15 cellular contexts compared by ENCODE assay signal in genomic region chr3:87272718-87273337, GRCh38. TPM values are rescaled to one million over a fixed set of nuclear protein-coding genes. Genes with fewer than 3 reads are reported as not detected.
DNase-seq lines count a peak whose midpoint lies in the region; ATAC-seq and TF ChIP-seq lines count a peak whose summit lies in the region.
"Had no signal": no experiment of that assay in that cellular context is flagged by ENCODE, and none has a peak within 500 bp of the region (broad histone marks: within the 10 kb centered on the region; RNA-seq: fewer than 3 reads in every experiment).

No MANE protein-coding gene starts in this region.

- no peak overlapping the region for H3K4me2 ChIP-seq in hepatocyte

- no peaks in the 10 kb centered on the region for H3K9me2 ChIP-seq in hepatocyte (replicated peaks; ENCODE audit: insufficient read depth)

- H3K79me2 ChIP-seq in hepatocyte, result no peaks in the 10 kb centered on the region

- H3K36me3 ChIP-seq in hepatocyte (replicated peaks; ENCODE audit: insufficient read depth, low read depth), result no peaks in the 10 kb centered on the region
- H3K36me3 ChIP-seq in esophagus squamous epithelium, result no peaks in the 10 kb centered on the region

- intact Hi-C loops in esophagus squamous epithelium (cut with DNase I), result no loop called here

- H3K4me3 ChIP-seq in hepatocyte (no peak overlapping the region), coronary artery (no peak overlapping the region), esophagus squamous epithelium (no peak overlapping the region)

- H3K4me1 ChIP-seq in hepatocyte (ENCODE audit: insufficient read depth) (no peaks in the 10 kb centered on the region), esophagus squamous epithelium (no peaks in the 10 kb centered on the region)

- no peaks in the 10 kb centered on the region for H4K20me1 ChIP-seq in hepatocyte (ENCODE audit: insufficient read depth, poor library complexity, severe bottlenecking)

- no peaks in the 10 kb centered on the region for H3K9me3 ChIP-seq in hepatocyte (ENCODE audit: low read depth)
- no peaks in the 10 kb centered on the region for H3K9me3 ChIP-seq in esophagus squamous epithelium

- no peak for TF ChIP-seq POLR2A in esophagus squamous epithelium (IDR thresholded peaks at IDR 0.05)

- H2AFZ ChIP-seq in hepatocyte, result no peak overlapping the region

- H3K9me3 Mint-ChIP-seq in activated naive CD4-positive, alpha-beta T cell treated with anti-CD3 and anti-CD28 coated beads, Interleukin-2, amount 50 U/mL, for 72 hours, result no peaks in the 10 kb centered on the region
- H3K9me3 Mint-ChIP-seq in stimulated activated naive B cell treated with anti-CD40 and anti-IgM and Interleukin-4, amounts not matched to agents 10 μg/mL and 1 μg/mL and 100 μg/mL, for 72 hours, result no peaks in the 10 kb centered on the region
- H3K9me3 Mint-ChIP-seq: nephron had no signal

- H3K27me3 Mint-ChIP-seq in stimulated activated naive B cell treated with anti-CD40 and anti-IgM and Interleukin-4, amounts not matched to agents 10 μg/mL and 1 μg/mL and 100 μg/mL, for 72 hours, result no peaks in the 10 kb centered on the region

- peak overlapping the region in 1 of 2 donors; percentile 37 for H3K4me3 Mint-ChIP-seq in stimulated activated naive B cell treated with anti-CD40 and anti-IgM and Interleukin-4, amounts not matched to agents 10 μg/mL and 1 μg/mL and 100 μg/mL, for 72 hours
- H3K4me3 Mint-ChIP-seq: nephron had no signal

- no peak for TF ChIP-seq CTCF in hepatocyte (IDR thresholded peaks at IDR 0.05; ENCODE audit: poor library complexity)
- TF ChIP-seq CTCF in coronary artery (IDR thresholded peaks at IDR 0.05), result no peak
- no peak for TF ChIP-seq CTCF in esophagus squamous epithelium (IDR thresholded peaks at IDR 0.05)

- H3K27me3 ChIP-seq in hepatocyte (no peaks in the 10 kb centered on the region), esophagus squamous epithelium (no peaks in the 10 kb centered on the region)

- no peaks in the 10 kb centered on the region for H3K36me3 Mint-ChIP-seq in activated naive CD4-positive, alpha-beta T cell treated with anti-CD3 and anti-CD28 coated beads, Interleukin-2, amount 50 U/mL, for 72 hours
- H3K36me3 Mint-ChIP-seq in stimulated activated naive B cell treated with anti-CD40 and anti-IgM and Interleukin-4, amounts not matched to agents 10 μg/mL and 1 μg/mL and 100 μg/mL, for 72 hours, result no peaks in the 10 kb centered on the region

- peaks cover 13 to 19% of the 10 kb centered on the region in 2 donors for H3K4me1 Mint-ChIP-seq in stimulated activated naive B cell treated with anti-CD40 and anti-IgM and Interleukin-4, amounts not matched to agents 10 μg/mL and 1 μg/mL and 100 μg/mL, for 72 hours

- WGBS in hepatocyte (ENCODE audit: low lambda C conversion rate, missing lambda C conversion rate), result 92% methylated on average over 4 of the region's 4 CpGs
- WGBS in esophagus squamous epithelium, 2 donors, result 66 to 74% methylated on average over 4 of the region's 4 CpGs

- H3K27ac ChIP-seq in hepatocyte, result no peak overlapping the region
- no peak overlapping the region for H3K27ac ChIP-seq in coronary artery
- H3K27ac ChIP-seq in esophagus squamous epithelium, result no peak overlapping the region
- H3K27ac ChIP-seq: VCaP had no signal

- DNase-seq in activated naive CD4-positive, alpha-beta T cell treated with anti-CD3 and anti-CD28 coated beads, Interleukin-2, amount 50 U/mL, for 72 hours (ENCODE audit: low spot score in 2 of 2), result no peak
- no peak for DNase-seq in activated naive CD4-positive, alpha-beta T cell treated with anti-CD3 and anti-CD28 coated beads, Interleukin-2, amount 50 U/mL, for 16 hours
- DNase-seq in stimulated activated naive B cell treated with anti-CD40 and anti-IgM and Interleukin-4, amounts not matched to agents 10 μg/mL and 1 μg/mL and 100 μg/mL, for 72 hours, result no peak
- DNase-seq in hepatocyte (ENCODE audit: low spot score), result no peak
- no peak for DNase-seq in coronary artery (ENCODE audit: low spot score)
- no peak for DNase-seq in esophagus squamous epithelium (lab: John Stamatoyannopoulos, UW)
- DNase-seq: activated gamma-delta T cell, cerebellar nuclear complex, NCI-H446 treated with DMSO at 0.1 percent for 48 hours had no signal

- H3K27ac Mint-ChIP-seq in activated naive CD4-positive, alpha-beta T cell treated with anti-CD3 and anti-CD28 coated beads, Interleukin-2, amount 50 U/mL, for 72 hours, result no peak overlapping the region
- H3K27ac Mint-ChIP-seq in stimulated activated naive B cell treated with anti-CD40 and anti-IgM and Interleukin-4, amounts not matched to agents 10 μg/mL and 1 μg/mL and 100 μg/mL, for 72 hours, result peak overlapping the region; percentile 51
- H3K27ac Mint-ChIP-seq: nephron had no signal

- ATAC-seq in activated naive CD4-positive, alpha-beta T cell treated with anti-CD3 and anti-CD28 coated beads, Interleukin-2, amount 50 U/mL, for 72 hours, result peak; percentile 46 to 75
- ATAC-seq in GM21576 (IDR thresholded peaks at IDR 0.05; ENCODE audit: unreplicated experiment) (peak; percentile 98), HG03103 (IDR thresholded peaks at IDR 0.05; ENCODE audit: low read depth, unreplicated experiment) (peak; percentile 81)
- peak; percentile 96 to 97 for ATAC-seq in stimulated activated naive B cell treated with anti-CD40 and anti-IgM and Interleukin-4, amounts not matched to agents 10 μg/mL and 1 μg/mL and 100 μg/mL, for 72 hours (replicated peaks)

RNA-seq across cellular contexts. Expression of gene POU1F1, which starts 3.6 kb away (rescaled TPM):
- total RNA-seq in activated naive CD4-positive, alpha-beta T cell treated with anti-CD3 and anti-CD28 coated beads, Interleukin-2, amount 50 U/mL, for 72 hours, result not detected
- total RNA-seq in hepatocyte, result not detected in 2 replicates
- not detected in 2 replicates for polyA plus RNA-seq in hepatocyte
- total RNA-seq in esophagus squamous epithelium, result not detected
- total RNA-seq: kidney epithelial cell had no signal
- polyA plus RNA-seq: AG04450 had no signal

RNA-seq across cellular contexts. Expression of gene CHMP2B, which starts 45.7 kb away (rescaled TPM):
- total RNA-seq in activated naive CD4-positive, alpha-beta T cell treated with anti-CD3 and anti-CD28 coated beads, Interleukin-2, amount 50 U/mL, for 72 hours, result 10 to 100 TPM; 21.4 to 27.3 TPM
- total RNA-seq in hepatocyte, result 71.5 and 79.3 TPM in 2 replicates
- polyA plus RNA-seq in hepatocyte, result 54.5 and 69.5 TPM in 2 replicates
- total RNA-seq in esophagus squamous epithelium, result 10 to 100 TPM; 33.5 to 41.6 (median 37.4) TPM
